ENCODE assay signal across 2 cellular contexts in the genomic region with DNA sequence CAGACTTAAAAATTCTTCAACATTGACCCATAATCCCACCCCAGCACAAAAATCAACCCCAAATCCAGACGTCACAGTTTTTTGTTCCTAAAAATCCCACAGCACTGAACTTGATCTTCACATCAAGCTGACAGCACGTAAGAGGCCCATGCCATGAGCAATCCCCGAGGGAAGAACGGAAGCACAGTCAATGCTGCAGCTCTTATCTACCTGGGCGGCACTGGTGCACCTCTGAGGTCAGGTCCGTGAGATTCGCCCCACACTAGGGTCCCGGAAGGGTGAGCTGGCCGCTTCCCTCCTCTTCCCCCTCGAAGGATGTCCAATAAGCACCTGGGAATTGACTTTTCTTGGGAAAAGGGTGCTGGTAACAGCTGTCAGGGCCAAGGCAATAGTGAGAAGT.
TF ChIP-seq lines count a peak whose summit lies in the region.

No MANE protein-coding gene starts in this region.

TF ChIP-seq in HepG2, 621 proteins besides CTCF, POLR2A, EP300 and RAD21:
- TF ChIP-seq ZNF883 (CRISPR knock-in tag; IDR thresholded peaks at IDR 0.05; ENCODE audit: not compliant biosample characterization) (no peak), BHLHE40 (IDR thresholded peaks at IDR 0.05; ENCODE audit: low read length) (no peak), TBX2 (CRISPR knock-in tag; IDR thresholded peaks at IDR 0.05; ENCODE audit: borderline replicate concordance) (no peak), ARNT (IDR thresholded peaks at IDR 0.05) (no peak), ZNF335 (CRISPR knock-in tag; IDR thresholded peaks at IDR 0.05) (no peak)
- TF ChIP-seq, protein P1, sequence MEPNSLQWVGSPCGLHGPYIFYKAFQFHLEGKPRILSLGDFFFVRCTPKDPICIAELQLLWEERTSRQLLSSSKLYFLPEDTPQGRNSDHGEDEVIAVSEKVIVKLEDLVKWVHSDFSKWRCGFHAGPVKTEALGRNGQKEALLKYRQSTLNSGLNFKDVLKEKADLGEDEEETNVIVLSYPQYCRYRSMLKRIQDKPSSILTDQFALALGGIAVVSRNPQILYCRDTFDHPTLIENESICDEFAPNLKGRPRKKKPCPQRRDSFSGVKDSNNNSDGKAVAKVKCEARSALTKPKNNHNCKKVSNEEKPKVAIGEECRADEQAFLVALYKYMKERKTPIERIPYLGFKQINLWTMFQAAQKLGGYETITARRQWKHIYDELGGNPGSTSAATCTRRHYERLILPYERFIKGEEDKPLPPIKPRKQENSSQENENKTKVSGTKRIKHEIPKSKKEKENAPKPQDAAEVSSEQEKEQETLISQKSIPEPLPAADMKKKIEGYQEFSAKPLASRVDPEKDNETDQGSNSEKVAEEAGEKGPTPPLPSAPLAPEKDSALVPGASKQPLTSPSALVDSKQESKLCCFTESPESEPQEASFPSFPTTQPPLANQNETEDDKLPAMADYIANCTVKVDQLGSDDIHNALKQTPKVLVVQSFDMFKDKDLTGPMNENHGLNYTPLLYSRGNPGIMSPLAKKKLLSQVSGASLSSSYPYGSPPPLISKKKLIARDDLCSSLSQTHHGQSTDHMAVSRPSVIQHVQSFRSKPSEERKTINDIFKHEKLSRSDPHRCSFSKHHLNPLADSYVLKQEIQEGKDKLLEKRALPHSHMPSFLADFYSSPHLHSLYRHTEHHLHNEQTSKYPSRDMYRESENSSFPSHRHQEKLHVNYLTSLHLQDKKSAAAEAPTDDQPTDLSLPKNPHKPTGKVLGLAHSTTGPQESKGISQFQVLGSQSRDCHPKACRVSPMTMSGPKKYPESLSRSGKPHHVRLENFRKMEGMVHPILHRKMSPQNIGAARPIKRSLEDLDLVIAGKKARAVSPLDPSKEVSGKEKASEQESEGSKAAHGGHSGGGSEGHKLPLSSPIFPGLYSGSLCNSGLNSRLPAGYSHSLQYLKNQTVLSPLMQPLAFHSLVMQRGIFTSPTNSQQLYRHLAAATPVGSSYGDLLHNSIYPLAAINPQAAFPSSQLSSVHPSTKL (CRISPR knock-in tag; IDR thresholded peaks at IDR 0.05), result no peak

TF ChIP-seq in GM12878, 131 proteins besides CTCF, POLR2A, EP300 and RAD21:
- TF ChIP-seq, protein P2, sequence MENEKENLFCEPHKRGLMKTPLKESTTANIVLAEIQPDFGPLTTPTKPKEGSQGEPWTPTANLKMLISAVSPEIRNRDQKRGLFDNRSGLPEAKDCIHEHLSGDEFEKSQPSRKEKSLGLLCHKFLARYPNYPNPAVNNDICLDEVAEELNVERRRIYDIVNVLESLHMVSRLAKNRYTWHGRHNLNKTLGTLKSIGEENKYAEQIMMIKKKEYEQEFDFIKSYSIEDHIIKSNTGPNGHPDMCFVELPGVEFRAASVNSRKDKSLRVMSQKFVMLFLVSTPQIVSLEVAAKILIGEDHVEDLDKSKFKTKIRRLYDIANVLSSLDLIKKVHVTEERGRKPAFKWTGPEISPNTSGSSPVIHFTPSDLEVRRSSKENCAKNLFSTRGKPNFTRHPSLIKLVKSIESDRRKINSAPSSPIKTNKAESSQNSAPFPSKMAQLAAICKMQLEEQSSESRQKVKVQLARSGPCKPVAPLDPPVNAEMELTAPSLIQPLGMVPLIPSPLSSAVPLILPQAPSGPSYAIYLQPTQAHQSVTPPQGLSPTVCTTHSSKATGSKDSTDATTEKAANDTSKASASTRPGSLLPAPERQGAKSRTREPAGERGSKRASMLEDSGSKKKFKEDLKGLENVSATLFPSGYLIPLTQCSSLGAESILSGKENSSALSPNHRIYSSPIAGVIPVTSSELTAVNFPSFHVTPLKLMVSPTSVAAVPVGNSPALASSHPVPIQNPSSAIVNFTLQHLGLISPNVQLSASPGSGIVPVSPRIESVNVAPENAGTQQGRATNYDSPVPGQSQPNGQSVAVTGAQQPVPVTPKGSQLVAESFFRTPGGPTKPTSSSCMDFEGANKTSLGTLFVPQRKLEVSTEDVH (IDR thresholded peaks at IDR 0.05; ENCODE audit: low read depth, partially characterized antibody), result no peak
- TF ChIP-seq IKZF1 (conservative IDR thresholded peaks at IDR 0.05) (no peak), TARDBP (IDR thresholded peaks at IDR 0.05; ENCODE audit: borderline replicate concordance) (no peak), KDM1A (IDR thresholded peaks at IDR 0.05; ENCODE audit: borderline replicate concordance) (no peak), FOXK2 (IDR thresholded peaks at IDR 0.05) (no peak), TBL1XR1 (IDR thresholded peaks at IDR 0.05; ENCODE audit: low read depth, low read length) (no peak), NBN (IDR thresholded peaks at IDR 0.05) (no peak), MYC (IDR thresholded peaks at IDR 0.05; ENCODE audit: insufficient read depth, insufficient read length, insufficient replicate concordance, low read length, severe bottlenecking) (no peak)
- TF ChIP-seq, protein P3, sequence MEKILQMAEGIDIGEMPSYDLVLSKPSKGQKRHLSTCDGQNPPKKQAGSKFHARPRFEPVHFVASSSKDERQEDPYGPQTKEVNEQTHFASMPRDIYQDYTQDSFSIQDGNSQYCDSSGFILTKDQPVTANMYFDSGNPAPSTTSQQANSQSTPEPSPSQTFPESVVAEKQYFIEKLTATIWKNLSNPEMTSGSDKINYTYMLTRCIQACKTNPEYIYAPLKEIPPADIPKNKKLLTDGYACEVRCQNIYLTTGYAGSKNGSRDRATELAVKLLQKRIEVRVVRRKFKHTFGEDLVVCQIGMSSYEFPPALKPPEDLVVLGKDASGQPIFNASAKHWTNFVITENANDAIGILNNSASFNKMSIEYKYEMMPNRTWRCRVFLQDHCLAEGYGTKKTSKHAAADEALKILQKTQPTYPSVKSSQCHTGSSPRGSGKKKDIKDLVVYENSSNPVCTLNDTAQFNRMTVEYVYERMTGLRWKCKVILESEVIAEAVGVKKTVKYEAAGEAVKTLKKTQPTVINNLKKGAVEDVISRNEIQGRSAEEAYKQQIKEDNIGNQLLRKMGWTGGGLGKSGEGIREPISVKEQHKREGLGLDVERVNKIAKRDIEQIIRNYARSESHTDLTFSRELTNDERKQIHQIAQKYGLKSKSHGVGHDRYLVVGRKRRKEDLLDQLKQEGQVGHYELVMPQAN (conservative IDR thresholded peaks at IDR 0.05), result no peak
- TF ChIP-seq, protein P4, sequence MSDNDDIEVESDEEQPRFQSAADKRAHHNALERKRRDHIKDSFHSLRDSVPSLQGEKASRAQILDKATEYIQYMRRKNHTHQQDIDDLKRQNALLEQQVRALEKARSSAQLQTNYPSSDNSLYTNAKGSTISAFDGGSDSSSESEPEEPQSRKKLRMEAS (IDR thresholded peaks at IDR 0.05; ENCODE audit: low read depth, low read length), result no peak
TF ChIP-seq in GM12878: peak in this region for 0.
